In the genomic region with DNA sequence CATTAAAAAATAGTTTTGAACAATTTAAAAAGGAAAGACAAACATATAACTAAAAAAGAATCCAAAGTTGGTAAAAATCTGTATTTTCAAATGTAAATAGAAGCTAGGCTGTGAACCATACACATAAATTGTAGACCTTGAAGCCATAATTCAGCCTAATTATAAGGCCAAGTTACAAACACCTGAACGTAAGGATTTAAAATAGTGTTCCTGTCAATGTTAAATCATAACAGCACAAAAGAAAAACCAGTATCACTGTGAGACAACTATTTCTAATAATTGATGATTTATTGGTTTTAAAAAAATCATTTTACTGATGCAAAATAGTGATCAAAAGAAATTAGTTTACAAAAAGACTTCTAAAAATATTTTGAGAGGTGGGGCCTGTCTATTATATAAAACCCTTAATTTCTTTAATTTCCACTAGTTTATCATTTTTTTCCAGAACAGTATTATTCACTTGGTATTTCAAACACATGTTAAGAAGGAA, we compare ENCODE assay signal across 8 cellular contexts. TPM values are rescaled to one million over a fixed set of nuclear protein-coding genes. Genes with fewer than 3 reads are reported as not detected.
DNase-seq lines count a peak whose midpoint lies in the region; ATAC-seq and TF ChIP-seq lines count a peak whose summit lies in the region.

No MANE protein-coding gene starts in this region.

- H3K4me2 ChIP-seq in HCT116 (ENCODE audit: low read length), result peak overlapping the region; percentile 60

- H3K27ac Mint-ChIP-seq in WTC11, result peak overlapping the region; percentile 89

- CTCF ChIA-PET in HCT116 (lab: Charles Lee), result interaction anchor here (1.8 kb wide), 1 partner anchor 106 kb away, joined by 6 read pairs; no protein-coding TSS in a partner anchor
- CTCF ChIA-PET in WTC11 (lab: Charles Lee), result interaction anchor here (1.1 to 2.3 kb wide), 3 partner anchors 7 to 488 kb away, joined by 3 to 8 read pairs (median 7); no protein-coding TSS in a partner anchor

- H3K9me3 ChIP-seq in HCT116 (ENCODE audit: control insufficient read depth in 1 of 2, insufficient read depth in 1 of 2, low read depth in 1 of 2, low read length in 2 of 2), result no peaks in the 10 kb centered on the region

- H3K4me1 Mint-ChIP-seq in WTC11, result peaks cover 76% of the 10 kb centered on the region

- no peaks in the 10 kb centered on the region for H3K9me2 ChIP-seq in HCT116 (ENCODE audit: insufficient read depth)

- intact Hi-C loops in HCT116 (cut with micrococcal nuclease), result no loop called here

- peaks cover 8% of the 10 kb centered on the region; the same call in 1 of the 2 replicates for H4K20me1 ChIP-seq in HCT116 (ENCODE audit: insufficient read depth)

- BruUV-seq in HCT116 (replicated peaks; lab: Mats Ljungman, UMichigan), result no TSS peak

- H3K27me3 ChIP-seq in HCT116 (ENCODE audit: insufficient read depth, low read length) (no peaks in the 10 kb centered on the region), foreskin keratinocyte (no peaks in the 10 kb centered on the region)

- H3K9ac ChIP-seq in HCT116 (ENCODE audit: low read length), result peak overlapping the region; percentile 33

- peaks cover 37% of the 10 kb centered on the region for H3K36me3 Mint-ChIP-seq in WTC11

- peak overlapping the region; percentile 85 for H3K4me3 Mint-ChIP-seq in WTC11

- DNase-seq in HCT116 (ENCODE audit: low read depth, low spot score), result no peak
- DNase-seq in WTC11 (ENCODE audit: low spot score), result no peak
- no peak for DNase-seq in foreskin keratinocyte
- DNase-seq in SW 1271 (lab: John Stamatoyannopoulos, UW), result no peak

- H3K27me3 Mint-ChIP-seq in WTC11 (ENCODE audit: low read depth), result no peaks in the 10 kb centered on the region

- POLR2A ChIA-PET in HCT116 (lab: Charles Lee), result no interaction called here
- POLR2A ChIA-PET in WTC11 (lab: Charles Lee), result interaction anchor here (0.7 kb wide), 1 partner anchor 479 kb away, joined by 3 read pairs; no protein-coding TSS in a partner anchor

- TF ChIP-seq RAD21 in HCT116 (IDR thresholded peaks at IDR 0.05; ENCODE audit: low read depth), result no peak

- no peaks in the 10 kb centered on the region for H3K9me3 Mint-ChIP-seq in WTC11

- peaks cover 0 to 10% of the 10 kb centered on the region in 2 experiments; a peak in 1 of 4 replicates for H3K36me3 ChIP-seq in HCT116 (ENCODE audit: control insufficient read depth in 1 of 2, insufficient read depth in 2 of 2, low read length in 2 of 2)

- H3K79me2 ChIP-seq in HCT116 (ENCODE audit: insufficient read depth, low read length), result peaks cover 64% of the 10 kb centered on the region

- ATAC-seq in HCT116 (no peak), WTC11 (no peak), foreskin keratinocyte (no peak), HG02759 (IDR thresholded peaks at IDR 0.05; ENCODE audit: unreplicated experiment) (no peak), HG03469 (IDR thresholded peaks at IDR 0.05; ENCODE audit: unreplicated experiment) (no peak), GM18517 (IDR thresholded peaks at IDR 0.05; ENCODE audit: unreplicated experiment) (no peak)

- RAD21 ChIA-PET in HCT116 (lab: Charles Lee; ENCODE audit: low non-redundant PET in 1 of 2, low total read pairs in 2 of 2, uncharacterized antibody in 2 of 2, unreplicated experiment in 2 of 2), result no interaction called here

- no peak overlapping the region for H3K4me3 ChIP-seq in HCT116 (replicated peaks in 1 of 2; ENCODE audit: low read depth in 1 of 2, low read length in 2 of 2)
- peak overlapping the region; percentile 73 to 90 (median 79) for H3K4me3 ChIP-seq in skin epidermis

- H3K4me1 ChIP-seq in HCT116 (ENCODE audit: control insufficient read depth in 1 of 2, insufficient read depth in 2 of 2, low read length in 2 of 2), result peaks cover 73 to 84% of the 10 kb centered on the region in 2 experiments
- peaks cover 21% of the 10 kb centered on the region for H3K4me1 ChIP-seq in foreskin keratinocyte

- no peak for TF ChIP-seq POLR2A in HCT116 (IDR thresholded peaks at IDR 0.05; ENCODE audit: borderline replicate concordance, extremely low read depth, insufficient read depth, insufficient read length)

- no peak overlapping the region for H2AFZ ChIP-seq in HCT116 (ENCODE audit: low read depth, low read length, poor library complexity, severe bottlenecking)

- H3K27ac ChIP-seq in HCT116 (ENCODE audit: low read depth, low read length) (no peak overlapping the region), foreskin keratinocyte (peak overlapping the region; percentile 95), skin epidermis (peak overlapping the region in 19 of 21 experiments; percentile 30 to 100 (median 100))

- TF ChIP-seq CTCF in HCT116 (IDR thresholded peaks at IDR 0.05 in 2 of 3, conservative IDR thresholded peaks at IDR 0.05 in 1 of 3; ENCODE audit: borderline replicate concordance in 1 of 3, insufficient read depth in 1 of 3, low read depth in 2 of 3, low read length in 2 of 3), result no peak
- no peak for TF ChIP-seq CTCF in WTC11 (IDR thresholded peaks at IDR 0.05)
- no peak for TF ChIP-seq CTCF in foreskin keratinocyte (conservative IDR thresholded peaks at IDR 0.05)

TF ChIP-seq in HCT116, 20 proteins besides CTCF, POLR2A, EP300 and RAD21 (continues in another document):
- TF ChIP-seq ZFX (IDR thresholded peaks at IDR 0.05), result no peak
- no peak for TF ChIP-seq TCF7L2 (IDR thresholded peaks at IDR 0.05; ENCODE audit: borderline replicate concordance, extremely low read depth, insufficient read depth, insufficient read length)
- TF ChIP-seq SIN3A (IDR thresholded peaks at IDR 0.05; ENCODE audit: low read depth), result no peak
- TF ChIP-seq, protein P1, sequence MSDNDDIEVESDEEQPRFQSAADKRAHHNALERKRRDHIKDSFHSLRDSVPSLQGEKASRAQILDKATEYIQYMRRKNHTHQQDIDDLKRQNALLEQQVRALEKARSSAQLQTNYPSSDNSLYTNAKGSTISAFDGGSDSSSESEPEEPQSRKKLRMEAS (IDR thresholded peaks at IDR 0.05), result no peak
- no peak for TF ChIP-seq CBX3 (IDR thresholded peaks at IDR 0.05; ENCODE audit: low read depth)
- no peak for TF ChIP-seq EZH2phosphoT487 (IDR thresholded peaks at IDR 0.05; ENCODE audit: borderline replicate concordance)
- TF ChIP-seq ELF1 (IDR thresholded peaks at IDR 0.05; ENCODE audit: borderline replicate concordance, low read depth), result no peak
- TF ChIP-seq CEBPB (IDR thresholded peaks at IDR 0.05; ENCODE audit: low read depth), result no peak
- TF ChIP-seq EZH2 (IDR thresholded peaks at IDR 0.05), result no peak

TF ChIP-seq in WTC11, 78 proteins besides CTCF, POLR2A, EP300 and RAD21:
- TF ChIP-seq IRF2 (CRISPR knock-in tag; IDR thresholded peaks at IDR 0.05; ENCODE audit: borderline replicate concordance, low read depth), result no peak
- TF ChIP-seq FOXJ3 (CRISPR knock-in tag; IDR thresholded peaks at IDR 0.05; ENCODE audit: borderline replicate concordance), result no peak
- no peak for TF ChIP-seq ZNF396 (CRISPR knock-in tag; IDR thresholded peaks at IDR 0.05; ENCODE audit: borderline replicate concordance)
- TF ChIP-seq, protein P2, sequence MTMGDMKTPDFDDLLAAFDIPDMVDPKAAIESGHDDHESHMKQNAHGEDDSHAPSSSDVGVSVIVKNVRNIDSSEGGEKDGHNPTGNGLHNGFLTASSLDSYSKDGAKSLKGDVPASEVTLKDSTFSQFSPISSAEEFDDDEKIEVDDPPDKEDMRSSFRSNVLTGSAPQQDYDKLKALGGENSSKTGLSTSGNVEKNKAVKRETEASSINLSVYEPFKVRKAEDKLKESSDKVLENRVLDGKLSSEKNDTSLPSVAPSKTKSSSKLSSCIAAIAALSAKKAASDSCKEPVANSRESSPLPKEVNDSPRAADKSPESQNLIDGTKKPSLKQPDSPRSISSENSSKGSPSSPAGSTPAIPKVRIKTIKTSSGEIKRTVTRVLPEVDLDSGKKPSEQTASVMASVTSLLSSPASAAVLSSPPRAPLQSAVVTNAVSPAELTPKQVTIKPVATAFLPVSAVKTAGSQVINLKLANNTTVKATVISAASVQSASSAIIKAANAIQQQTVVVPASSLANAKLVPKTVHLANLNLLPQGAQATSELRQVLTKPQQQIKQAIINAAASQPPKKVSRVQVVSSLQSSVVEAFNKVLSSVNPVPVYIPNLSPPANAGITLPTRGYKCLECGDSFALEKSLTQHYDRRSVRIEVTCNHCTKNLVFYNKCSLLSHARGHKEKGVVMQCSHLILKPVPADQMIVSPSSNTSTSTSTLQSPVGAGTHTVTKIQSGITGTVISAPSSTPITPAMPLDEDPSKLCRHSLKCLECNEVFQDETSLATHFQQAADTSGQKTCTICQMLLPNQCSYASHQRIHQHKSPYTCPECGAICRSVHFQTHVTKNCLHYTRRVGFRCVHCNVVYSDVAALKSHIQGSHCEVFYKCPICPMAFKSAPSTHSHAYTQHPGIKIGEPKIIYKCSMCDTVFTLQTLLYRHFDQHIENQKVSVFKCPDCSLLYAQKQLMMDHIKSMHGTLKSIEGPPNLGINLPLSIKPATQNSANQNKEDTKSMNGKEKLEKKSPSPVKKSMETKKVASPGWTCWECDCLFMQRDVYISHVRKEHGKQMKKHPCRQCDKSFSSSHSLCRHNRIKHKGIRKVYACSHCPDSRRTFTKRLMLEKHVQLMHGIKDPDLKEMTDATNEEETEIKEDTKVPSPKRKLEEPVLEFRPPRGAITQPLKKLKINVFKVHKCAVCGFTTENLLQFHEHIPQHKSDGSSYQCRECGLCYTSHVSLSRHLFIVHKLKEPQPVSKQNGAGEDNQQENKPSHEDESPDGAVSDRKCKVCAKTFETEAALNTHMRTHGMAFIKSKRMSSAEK (CRISPR knock-in tag; IDR thresholded peaks at IDR 0.05; ENCODE audit: borderline replicate concordance), result no peak

RNA-seq across cellular contexts. Expression of gene IRF2BP2, which starts 4.4 kb away (rescaled TPM):
- total RNA-seq in HCT116 (2021; ENCODE audit: unreplicated experiment), result 61.3 TPM
- polyA plus RNA-seq in HCT116 (2012), result 105 and 134 TPM in 2 replicates
- total RNA-seq in WTC11 (2021), result 61.9 to 70.9 TPM (median 62.4 TPM) in 3 replicates
- total RNA-seq in foreskin keratinocyte, result 103 and 108 TPM in 2 replicates
- 42.9 and 52.8 TPM in 2 replicates for polyA plus RNA-seq in foreskin keratinocyte

Comparison
In these comparisons a context has a peak if more than half of its experiments do, and no peak if none do; other contexts are left out.
1. H3K4me3 ChIP-seq: peak in skin epidermis (7 of 7); none in HCT116 (0 of 2).